11 cellular contexts compared by ENCODE assay signal in genomic region chr7:67918158-67918557, GRCh38.
A peak's percentile ranks its signal among the peaks of the same experiment; 100 is the strongest.
DNase-seq lines count a peak whose midpoint lies in the region; ATAC-seq and TF ChIP-seq lines count a peak whose summit lies in the region.
"Had no signal": no experiment of that assay in that cellular context is flagged by ENCODE, and none has a peak within 500 bp of the region (broad histone marks: within the 10 kb centered on the region; RNA-seq: fewer than 3 reads in every experiment).

No MANE protein-coding gene starts in this region.

- no peak for TF ChIP-seq POLR2A in NB4 (IDR thresholded peaks at IDR 0.05; ENCODE audit: extremely low read depth, insufficient read length)

- peaks cover 4% of the 10 kb centered on the region for H3K4me1 Mint-ChIP-seq in activated CD4-positive, alpha-beta T cell treated with anti-CD3 and anti-CD28 coated beads, Interleukin-2, amount 10 ng/mL, durations not matched to agents 7 days and 5 days
- H3K4me1 Mint-ChIP-seq in naive thymus-derived CD8-positive, alpha-beta T cell = peaks cover 3 to 14% (median 6%) of the 10 kb centered on the region in 4 donors

- no peak for ATAC-seq in naive thymus-derived CD8-positive, alpha-beta T cell

- peak; percentile 13 for DNase-seq in activated CD4-positive, alpha-beta T cell treated with anti-CD3 and anti-CD28 coated beads, Interleukin-2, amount 10 ng/mL, durations not matched to agents 7 days and 5 days
- DNase-seq in activated CD4-positive, alpha-beta T cell treated with anti-CD3 and anti-CD28 coated beads for 1 hour = no peak
- DNase-seq in NB4 (ENCODE audit: low read depth) (peak; percentile 90), UCSD-AML1 (lab: John Stamatoyannopoulos, UW; ENCODE audit: unreplicated experiment) (peak; percentile 5), activated gamma-delta T cell treated with Interleukin-2 at 50 U/mL for 16 hours (no peak), T1000 (lab: John Stamatoyannopoulos, UW) (no peak)
- peak in 2 of 10 donors; percentile 7 to 16 for DNase-seq in naive thymus-derived CD8-positive, alpha-beta T cell
- no peak for DNase-seq in activated CD4-positive, alpha-beta T cell treated with anti-CD3 and anti-CD28 coated beads, Interleukin-2, amount 50 U/mL, for 1 hour
- DNase-seq: activated CD4-positive, CD25-positive, alpha-beta regulatory T cell treated with anti-CD3 and anti-CD28 coated beads, Interleukin-2, amount 50 U/mL, for 72 hours; NCI-H187 treated with DMSO at 0.1 percent for 48 hours; stimulated activated CD8-positive, alpha-beta memory T cell treated with anti-CD3 and anti-CD28 coated beads, Interleukin-4, amount 100 ng/mL, for 48 hours had no signal

- no peak for TF ChIP-seq CTCF in NB4 (IDR thresholded peaks at IDR 0.05; ENCODE audit: low read depth, low read length)

- no peaks in the 10 kb centered on the region for H3K27me3 Mint-ChIP-seq in activated CD4-positive, alpha-beta T cell treated with anti-CD3 and anti-CD28 coated beads, Interleukin-2, amount 10 ng/mL, durations not matched to agents 7 days and 5 days
- H3K27me3 Mint-ChIP-seq in naive thymus-derived CD8-positive, alpha-beta T cell = no peaks in the 10 kb centered on the region

- H3K9me3 Mint-ChIP-seq in activated CD4-positive, alpha-beta T cell treated with anti-CD3 and anti-CD28 coated beads, Interleukin-2, amount 10 ng/mL, durations not matched to agents 7 days and 5 days = peaks cover 33% of the 10 kb centered on the region
- peaks cover 17 to 71% (median 42%) of the 10 kb centered on the region in 9 donors for H3K9me3 Mint-ChIP-seq in naive thymus-derived CD8-positive, alpha-beta T cell

- no peak overlapping the region for H3K4me3 ChIP-seq in NB4 (ENCODE audit: low read depth, low read length)

- POLR2A ChIA-PET in activated CD4-positive, alpha-beta T cell treated with anti-CD3 and anti-CD28 coated beads, Interleukin-2, amount 10 ng/mL, durations not matched to agents 7 days and 5 days (lab: Charles Lee) = no interaction called here
- POLR2A ChIA-PET in naive thymus-derived CD8-positive, alpha-beta T cell (lab: Charles Lee) = no interaction called here

- CTCF ChIA-PET in activated CD4-positive, alpha-beta T cell treated with anti-CD3 and anti-CD28 coated beads, Interleukin-2, amount 10 ng/mL, durations not matched to agents 7 days and 5 days (lab: Charles Lee) = no interaction called here

- H3K36me3 Mint-ChIP-seq in activated CD4-positive, alpha-beta T cell treated with anti-CD3 and anti-CD28 coated beads, Interleukin-2, amount 10 ng/mL, durations not matched to agents 7 days and 5 days (ENCODE audit: low read depth) = peaks cover 2% of the 10 kb centered on the region
- H3K36me3 Mint-ChIP-seq in naive thymus-derived CD8-positive, alpha-beta T cell = peaks cover 0 to 42% (median 0%) of the 10 kb centered on the region in 3 donors

- no peak overlapping the region for H3K27ac Mint-ChIP-seq in activated CD4-positive, alpha-beta T cell treated with anti-CD3 and anti-CD28 coated beads, Interleukin-2, amount 10 ng/mL, durations not matched to agents 7 days and 5 days
- peak overlapping the region in 8 of 10 donors; percentile 38 to 90 (median 58) for H3K27ac Mint-ChIP-seq in naive thymus-derived CD8-positive, alpha-beta T cell

- no peak overlapping the region for H3K4me3 Mint-ChIP-seq in activated CD4-positive, alpha-beta T cell treated with anti-CD3 and anti-CD28 coated beads, Interleukin-2, amount 10 ng/mL, durations not matched to agents 7 days and 5 days
- peak overlapping the region in 5 of 10 donors; percentile 34 to 55 (median 42) for H3K4me3 Mint-ChIP-seq in naive thymus-derived CD8-positive, alpha-beta T cell

Comparison
In these comparisons a context has a peak if more than half of its experiments do, and no peak if none do; other contexts are left out.
1. DNase-seq: peak in activated CD4-positive, alpha-beta T cell treated with anti-CD3 and anti-CD28 coated beads, Interleukin-2, amount 10 ng/mL, durations not matched to agents 7 days and 5 days (single experiment), NB4 (single experiment) and UCSD-AML1 (single experiment); none in activated CD4-positive, alpha-beta T cell treated with anti-CD3 and anti-CD28 coated beads for 1 hour (single experiment), activated gamma-delta T cell treated with Interleukin-2 at 50 U/mL for 16 hours (single experiment), T1000 (single experiment) and activated CD4-positive, alpha-beta T cell treated with anti-CD3 and anti-CD28 coated beads, Interleukin-2, amount 50 U/mL, for 1 hour (single experiment).